Comparison of ENCODE assay signal across 2 cellular contexts in genomic region chr2:176181551-176181950, GRCh38.
TF ChIP-seq lines count a peak whose summit lies in the region.

No MANE protein-coding gene starts in this region.

TF ChIP-seq in GM23338, 12 proteins besides CTCF, POLR2A, EP300 and RAD21:
- TF ChIP-seq EZH2 (IDR thresholded peaks at IDR 0.05; ENCODE audit: low read depth, unreplicated experiment), result peak; percentile 36
- TF ChIP-seq POLR2AphosphoS5 (IDR thresholded peaks at IDR 0.05; ENCODE audit: low read depth), result no peak
- TF ChIP-seq EZH2phosphoT487 (IDR thresholded peaks at IDR 0.05; ENCODE audit: unreplicated experiment), result no peak
TF ChIP-seq in GM23338: peak in this region for 1.

TF ChIP-seq in endothelial cell of umbilical vein, 7 proteins besides CTCF, POLR2A, EP300 and RAD21:
- TF ChIP-seq JUN (IDR thresholded peaks at IDR 0.05; ENCODE audit: borderline replicate concordance, insufficient read depth, insufficient read length, low read depth) (no peak), EZH2 (IDR thresholded peaks at IDR 0.05; ENCODE audit: borderline replicate concordance, low read depth, low read length, severe bottlenecking) (no peak), POLR2AphosphoS5 (IDR thresholded peaks at IDR 0.05; ENCODE audit: insufficient read depth, low read depth, low read length) (no peak), MAX (IDR thresholded peaks at IDR 0.05; ENCODE audit: insufficient read depth, insufficient read length) (no peak), GATA2 (IDR thresholded peaks at IDR 0.05; ENCODE audit: insufficient read depth, insufficient read length, low read depth, low read length) (no peak), MYC (IDR thresholded peaks at IDR 0.05; ENCODE audit: low read depth, low read length) (no peak), FOS (IDR thresholded peaks at IDR 0.05; ENCODE audit: borderline replicate concordance, insufficient read depth, low read length) (no peak)
